13 cellular contexts compared by ENCODE assay signal in genomic region chr5:74649421-74649973, GRCh38.
"Had no signal": no experiment of that assay in that cellular context is flagged by ENCODE, and none has a peak within 500 bp of the region (broad histone marks: within the 10 kb centered on the region; RNA-seq: fewer than 3 reads in every experiment).

No MANE protein-coding gene starts in this region.

- H3K4me1 Mint-ChIP-seq: naive thymus-derived CD8-positive, alpha-beta T cell; stimulated activated naive CD8-positive, alpha-beta T cell treated with anti-CD3 and anti-CD28 coated beads, Interleukin-15, amount 100 ng/mL, for 72 hours had no signal

- H3K27me3 ChIP-seq: gastrocnemius medialis, heart left ventricle had no signal

- H3K9me3 ChIP-seq: gastrocnemius medialis, heart left ventricle, lower lobe of right lung, thoracic aorta had no signal

- H3K27ac ChIP-seq: epithelial cell of prostate, gastrocnemius medialis, heart left ventricle, lower lobe of right lung, thoracic aorta had no signal

- H3K36me3 Mint-ChIP-seq: activated naive CD8-positive, alpha-beta T cell; naive thymus-derived CD8-positive, alpha-beta T cell had no signal

- H3K4me3 Mint-ChIP-seq: activated CD8-positive, alpha-beta T cell treated with anti-CD3 and anti-CD28 coated beads for 36 hours; activated naive CD8-positive, alpha-beta T cell; activated T-cell treated with anti-CD3 and anti-CD28 coated beads, Interleukin-2, amount 50 U/mL, for 72 hours; naive thymus-derived CD8-positive, alpha-beta T cell; stimulated activated naive CD8-positive, alpha-beta T cell treated with anti-CD3 and anti-CD28 coated beads, Interleukin-15, amount 100 ng/mL, for 72 hours; T-helper 1 cell treated with Interleukin-12 subunit alpha and Interleukin-12 subunit beta and Interleukin-4 antibody, amounts not matched to agents 30 μg/mL and 1 μg/mL, for 36 hours had no signal

- H3K4me3 ChIP-seq: gastrocnemius medialis, lower lobe of right lung, thoracic aorta had no signal

- H3K36me3 ChIP-seq: gastrocnemius medialis, heart left ventricle, lower lobe of right lung, thoracic aorta had no signal

- H3K9me3 Mint-ChIP-seq: activated CD8-positive, alpha-beta T cell treated with anti-CD3 and anti-CD28 coated beads for 36 hours; activated T-cell treated with anti-CD3 and anti-CD28 coated beads, Interleukin-2, amount 50 U/mL, for 72 hours; naive thymus-derived CD8-positive, alpha-beta T cell; stimulated activated naive CD8-positive, alpha-beta T cell treated with anti-CD3 and anti-CD28 coated beads, Interleukin-15, amount 100 ng/mL, for 72 hours; T-helper 1 cell treated with Interleukin-12 subunit alpha and Interleukin-12 subunit beta and Interleukin-4 antibody, amounts not matched to agents 30 μg/mL and 1 μg/mL, for 36 hours had no signal

- H3K27ac Mint-ChIP-seq: activated CD8-positive, alpha-beta T cell treated with anti-CD3 and anti-CD28 coated beads for 36 hours; activated naive CD8-positive, alpha-beta T cell; T-helper 1 cell treated with Interleukin-12 subunit alpha and Interleukin-12 subunit beta and Interleukin-4 antibody, amounts not matched to agents 30 μg/mL and 1 μg/mL, for 36 hours had no signal

- H3K27me3 Mint-ChIP-seq: stimulated activated naive CD8-positive, alpha-beta T cell treated with anti-CD3 and anti-CD28 coated beads, Interleukin-15, amount 100 ng/mL, for 72 hours had no signal

- DNase-seq: activated gamma-delta T cell, gastrocnemius medialis, left colon, lower lobe of right lung had no signal
